ENCODE assay signal across 8 cellular contexts in genomic region chrX:101390664-101391525, GRCh38. TPM values are rescaled to one million over a fixed set of nuclear protein-coding genes. Genes with fewer than 3 reads are reported as not detected.
DNase-seq lines count a peak whose midpoint lies in the region; ATAC-seq and TF ChIP-seq lines count a peak whose summit lies in the region.

Gene RPL36A, plus strand, starts transcription at chrX:101391011. Its CDS starts 33 bp downstream, at chrX:101391044.

- intact Hi-C loops in left lung (cut with DNase I): no loop called here

- peaks cover 0 to 22% of the 10 kb centered on the region in 2 donors for H3K4me1 ChIP-seq in left lung

- H3K4me3 ChIP-seq in BJ (ENCODE audit: low read depth, low read length) (peak within 1 kb of the TSS; percentile 70), left lung (peak within 1 kb of the TSS; percentile 45 to 48)

- POLR2A ChIA-PET in BJ (lab: Charles Lee): interaction anchor here (0.5 kb wide), 1 partner anchor 170 kb away, joined by 6 read pairs; no protein-coding TSS in a partner anchor

- CTCF ChIA-PET in BJ (lab: Yijun Ruan, JAX): interaction anchor here (0.6 to 1.7 kb wide), 5 partner anchors 12 to 206 kb away, joined by 3 to 6 read pairs (median 4); partner anchors contain the start of genes GLA and HNRNPH2

- no peaks in the 10 kb centered on the region for H3K9me3 ChIP-seq in left lung

- H3K27ac ChIP-seq in left lung: peak within 1 kb of the TSS; percentile 59 to 78

- H3K27me3 ChIP-seq in BJ (ENCODE audit: control insufficient read depth, insufficient read depth, low read length): no peaks in the 10 kb centered on the region; the same call in 1 of the 2 replicates
- H3K27me3 ChIP-seq in left lung: no peaks in the 10 kb centered on the region

- TF ChIP-seq CTCF in BJ (IDR thresholded peaks at IDR 0.05; ENCODE audit: insufficient read depth, low read depth, low read length): peak; percentile 80
- peak; percentile 42 to 65 for TF ChIP-seq CTCF in left lung (IDR thresholded peaks at IDR 0.05)

- peak; percentile 81 for ATAC-seq in HG03457 (IDR thresholded peaks at IDR 0.05; ENCODE audit: unreplicated experiment)
- peak; percentile 99 for ATAC-seq in left lung

- DNase-seq in BJ (ENCODE audit: low read depth) (peak; percentile 61), GM19238 (ENCODE audit: insufficient read length, low spot score) (peak; percentile 40), NCI-H524 (lab: John Stamatoyannopoulos, UW) (peak; percentile 93 to 97), dedifferentiated amniotic fluid mesenchymal stem cell (ENCODE audit: extremely low spot score) (peak; percentile 81), left lung (peak; percentile 88 to 93)
- peak; percentile 77 for DNase-seq in activated CD4-positive, alpha-beta T cell treated with anti-CD3 and anti-CD28 coated beads for 4 hours
- DNase-seq in stimulated activated CD4-positive, alpha-beta T cell treated with anti-CD3 and anti-CD28 coated beads, Interleukin-2, amount 100 ng/mL, for 48 hours: peak; percentile 70 to 71

- H3K36me3 ChIP-seq in BJ (ENCODE audit: control insufficient read depth, insufficient read depth, low read length) (no peaks in the 10 kb centered on the region), left lung (peaks cover 0 to 22% of the 10 kb centered on the region in 2 donors)

RNA-seq across cellular contexts. Expression of gene RPL36A, which starts in this region (rescaled TPM):
- 1,079 and 2,002 TPM in 2 replicates for polyA plus RNA-seq in BJ (2011; rRNA removed)
- polyA minus RNA-seq in BJ (2011; rRNA and poly(A)+ RNA removed): 15.4 and 36.1 TPM in 2 replicates
- 100 to 1,000 TPM; 127 to 169 TPM for total RNA-seq in left lung

Comparison
In these comparisons a context has a peak if more than half of its experiments do, and no peak if none do; other contexts are left out.
1. Peak in every context shown above with its lines: DNase-seq, ATAC-seq, H3K4me3 ChIP-seq and H3K27ac ChIP-seq.
2. DNase-seq: peak in every context shown above with its lines; median percentile 95 in NCI-H524; 90 in left lung; 81 in dedifferentiated amniotic fluid mesenchymal stem cell; 77 in activated CD4-positive, alpha-beta T cell treated with anti-CD3 and anti-CD28 coated beads for 4 hours; 70 in stimulated activated CD4-positive, alpha-beta T cell treated with anti-CD3 and anti-CD28 coated beads, Interleukin-2, amount 100 ng/mL, for 48 hours; 61 in BJ; 40 in GM19238.